Comparison of ENCODE assay signal across 26 cellular contexts in genomic region chr1:91981996-91982609, GRCh38. TPM values are rescaled to one million over a fixed set of nuclear protein-coding genes. Genes with fewer than 3 reads are reported as not detected.
"Had no signal": no experiment of that assay in that cellular context is flagged by ENCODE, and none has a peak within 500 bp of the region (broad histone marks: within the 10 kb centered on the region; RNA-seq: fewer than 3 reads in every experiment).

No MANE protein-coding gene starts in this region.

- FAIRE-seq: HTR-8/SVneo, RCC 7860 had no signal

- DNase-seq: KBM-7, MV-4-11, NCI-H1048, NCI-H1105, NCI-H1417, NCI-H1436 treated with DMSO at 0.1 percent for 48 hours, NCI-H1694, NCI-H187 treated with DMSO at 0.1 percent for 48 hours, NCI-H2029 treated with DMSO at 0.1 percent for 48 hours, NCI-H2171 treated with DMSO at 0.1 percent for 48 hours, NCI-H345, NCI-H446 treated with DMSO at 0.1 percent for 48 hours, NCI-H510A treated with DMSO at 0.1 percent for 48 hours, NCI-H526 treated with DMSO at 0.1 percent for 48 hours, NCI-H748 treated with DMSO at 0.1 percent for 48 hours, Right ventricle myocardium superior, RPMI8226, SIG-M5, SK-N-SH, SW 1271 had no signal

- H3K9ac ChIP-seq: SK-N-SH had no signal

- H3K27ac ChIP-seq: HL-60 had no signal

- H3K4me2 ChIP-seq: SK-N-SH had no signal

- H3K9me3 ChIP-seq: SK-N-SH had no signal

RNA-seq across cellular contexts. Expression of gene BRDT, which starts 32.9 kb away (rescaled TPM):
- total RNA-seq: LHCN-M2, MCF 10A, Right ventricle myocardium superior, SK-MEL-5 had no signal
- polyA plus RNA-seq: SK-N-SH had no signal

RNA-seq across cellular contexts. Expression of gene EPHX4, which starts 47.7 kb away (rescaled TPM):
- total RNA-seq: Right ventricle myocardium superior had no signal
